7 cellular contexts compared by ENCODE assay signal in the genomic region with DNA sequence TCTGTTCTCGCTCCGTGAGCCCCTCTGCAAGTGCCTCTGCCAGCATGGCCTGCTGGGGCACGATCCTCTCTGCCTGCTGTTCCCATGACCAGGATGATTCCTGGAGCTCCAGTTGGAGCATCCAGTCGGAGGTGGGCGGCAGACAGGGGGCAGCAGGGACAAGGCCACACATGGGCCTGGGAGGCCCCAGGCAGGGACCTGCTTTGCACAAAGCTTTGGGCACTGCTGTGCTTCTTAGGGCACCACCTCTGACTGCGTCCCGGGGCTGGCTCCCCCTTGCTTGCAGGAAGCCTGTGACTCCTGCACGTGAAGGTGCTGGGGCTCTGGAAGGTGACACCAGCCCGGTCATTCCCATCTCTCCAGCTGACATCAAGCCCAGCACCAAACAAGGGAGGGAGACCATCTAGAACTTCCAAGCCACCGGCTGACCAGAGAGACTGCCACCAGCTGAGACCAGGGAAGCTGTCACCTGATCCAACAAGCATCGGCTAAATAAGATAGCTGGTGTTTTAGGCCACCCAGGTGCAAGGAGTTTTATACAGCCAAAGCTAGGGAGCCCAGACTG.
"Had no signal": no experiment of that assay in that cellular context is flagged by ENCODE, and none has a peak within 500 bp of the region (broad histone marks: within the 10 kb centered on the region; RNA-seq: fewer than 3 reads in every experiment).

No MANE protein-coding gene starts in this region.

- H3K27ac ChIP-seq: GM23248, HL-60 had no signal

- DNase-seq: GM23248, GOT3, H9, HCEC 1CT, KBM-7 had no signal

- H3K4me3 ChIP-seq: GM23248 had no signal

- ATAC-seq: HepG2 had no signal
